ENCODE assay signal across 14 cellular contexts in genomic region chr17:27975146-27976011, GRCh38.
DNase-seq lines count a peak whose midpoint lies in the region; ATAC-seq and TF ChIP-seq lines count a peak whose summit lies in the region.
"Had no signal": no experiment of that assay in that cellular context is flagged by ENCODE, and none has a peak within 500 bp of the region (broad histone marks: within the 10 kb centered on the region; RNA-seq: fewer than 3 reads in every experiment).

No MANE protein-coding gene starts in this region.

- no peak overlapping the region for H3K23ac ChIP-seq in IMR-90 (ENCODE audit: low read depth, low read length)

- H3K4me2 ChIP-seq in IMR-90 (ENCODE audit: low read depth, low read length) (no peak overlapping the region), SK-N-SH (no peak overlapping the region; the same call in 1 of the 2 replicates)

- H2BK20ac ChIP-seq in IMR-90 (ENCODE audit: low read depth, low read length): no peak overlapping the region

- ATAC-seq in IMR-90 (ENCODE audit: low read depth) (peak; percentile 35), HG03025 (IDR thresholded peaks at IDR 0.05; ENCODE audit: low FRiP score, unreplicated experiment) (no peak), HG02642 (IDR thresholded peaks at IDR 0.05; ENCODE audit: poor library complexity, unreplicated experiment) (no peak)

- no peak overlapping the region for H4K5ac ChIP-seq in IMR-90 (ENCODE audit: low read depth, low read length)

- no peak overlapping the region for H3K56ac ChIP-seq in IMR-90 (ENCODE audit: extremely low read depth, insufficient read depth, low read length)

- H4K91ac ChIP-seq in IMR-90 (ENCODE audit: insufficient read depth, low read depth, low read length): no peak overlapping the region

- H3K9ac ChIP-seq in IMR-90 (ENCODE audit: low read depth, low read length): no peak overlapping the region
- H3K9ac ChIP-seq in SK-N-SH: no peak overlapping the region

- no peak overlapping the region for H2BK120ac ChIP-seq in IMR-90 (ENCODE audit: low read depth, low read length)

- TF ChIP-seq RAD21 in IMR-90 (IDR thresholded peaks at IDR 0.05; ENCODE audit: low read length) (no peak), SK-N-SH (IDR thresholded peaks at IDR 0.05; ENCODE audit: low read length) (no peak)

- no peaks in the 10 kb centered on the region for H3K9me2 ChIP-seq in SK-N-SH

- no peak for TF ChIP-seq CTCF in IMR-90 (conservative IDR thresholded peaks at IDR 0.05; ENCODE audit: low read depth, low read length)
- no peak for TF ChIP-seq CTCF in SK-N-SH (IDR thresholded peaks at IDR 0.05)
- TF ChIP-seq CTCF in glutamatergic neuron (IDR thresholded peaks at IDR 0.05; ENCODE audit: partially characterized antibody, unreplicated experiment): no peak

- H4K20me1 ChIP-seq in IMR-90 (ENCODE audit: insufficient read depth, low read length) (no peaks in the 10 kb centered on the region), SK-N-SH (ENCODE audit: insufficient read depth) (no peaks in the 10 kb centered on the region)

- H3K4me3 Mint-ChIP-seq in glutamatergic neuron (ENCODE audit: unreplicated experiment): no peak overlapping the region
- H3K4me3 Mint-ChIP-seq: activated naive CD4-positive, alpha-beta T cell treated with anti-CD3 and anti-CD28 coated beads, Interleukin-2, amount 50 U/mL, for 24 hours; B cell; nephron progenitor cell had no signal

- H3K27ac Mint-ChIP-seq in glutamatergic neuron (ENCODE audit: unreplicated experiment): no peak overlapping the region
- H3K27ac Mint-ChIP-seq: activated naive CD4-positive, alpha-beta T cell treated with anti-CD3 and anti-CD28 coated beads, Interleukin-2, amount 50 U/mL, for 24 hours; B cell; nephron progenitor cell had no signal

- peaks cover 1% of the 10 kb centered on the region; the same call in 1 of the 2 replicates for H3K27me3 ChIP-seq in IMR-90 (ENCODE audit: control insufficient read depth, insufficient read depth, low read length)
- no peaks in the 10 kb centered on the region for H3K27me3 ChIP-seq in SK-N-SH (ENCODE audit: insufficient read depth)
- H3K27me3 ChIP-seq: colonic mucosa had no signal

- H3K9me3 Mint-ChIP-seq in glutamatergic neuron (ENCODE audit: unreplicated experiment): peaks cover under 1% of the 10 kb centered on the region
- H3K9me3 Mint-ChIP-seq: activated naive CD4-positive, alpha-beta T cell treated with anti-CD3 and anti-CD28 coated beads, Interleukin-2, amount 50 U/mL, for 24 hours; nephron progenitor cell had no signal

- H3K4me1 ChIP-seq in IMR-90 (ENCODE audit: control insufficient read depth, insufficient read depth, low read length) (no peaks in the 10 kb centered on the region), SK-N-SH (ENCODE audit: control insufficient read depth in 1 of 2, insufficient read depth in 2 of 2, low read depth in 1 of 2, low read length in 1 of 2) (no peaks in the 10 kb centered on the region)
- H3K4me1 ChIP-seq: colonic mucosa had no signal

- no peak for TF ChIP-seq POLR2A in IMR-90 (IDR thresholded peaks at IDR 0.05; ENCODE audit: low read depth, low read length)

- H3K27ac ChIP-seq in IMR-90 (ENCODE audit: insufficient read depth, low read length) (no peak overlapping the region), SK-N-SH (ENCODE audit: low read depth in 2 of 2, low read length in 1 of 2) (peak overlapping the region in 1 of 2 experiments; percentile 12; a peak in 1 of 4 replicates)
- H3K27ac ChIP-seq: colonic mucosa had no signal

- H2AFZ ChIP-seq in IMR-90 (replicated peaks; ENCODE audit: low read length, poor library complexity) (no peak overlapping the region), SK-N-SH (ENCODE audit: low read depth) (no peak overlapping the region; the same call in 1 of the 2 replicates)

- H2AK9ac ChIP-seq in IMR-90 (replicated peaks; ENCODE audit: low read depth, low read length, poor library complexity): no peak overlapping the region

- no peaks in the 10 kb centered on the region for H3K79me2 ChIP-seq in SK-N-SH (ENCODE audit: insufficient read depth)

- 0 out of 2 replicates have a peak, but pooled peaks cover 3% of the 10 kb centered on the region for H3K9me1 ChIP-seq in IMR-90 (ENCODE audit: insufficient read depth, low read length)

- H3K36me3 Mint-ChIP-seq in glutamatergic neuron (ENCODE audit: unreplicated experiment): no peaks in the 10 kb centered on the region
- H3K36me3 Mint-ChIP-seq: activated naive CD4-positive, alpha-beta T cell treated with anti-CD3 and anti-CD28 coated beads, Interleukin-2, amount 50 U/mL, for 24 hours had no signal

- H2BK5ac ChIP-seq in IMR-90 (ENCODE audit: low read depth, low read length, poor library complexity, severe bottlenecking): no peak overlapping the region

- CTCF ChIA-PET in IMR-90 (lab: Yijun Ruan, JAX): interaction anchor here (1.0 kb wide), 1 partner anchor 16 kb away, joined by 3 read pairs; no protein-coding TSS in a partner anchor
- CTCF ChIA-PET in SK-N-SH (lab: Yijun Ruan, JAX): interaction anchor here (1.1 kb wide), 1 partner anchor 82 kb away, joined by 3 read pairs; the partner anchor contains the start of gene LYRM9

- H3K79me1 ChIP-seq in IMR-90 (ENCODE audit: low read depth in 1 of 2, low read length in 2 of 2): no peaks in the 10 kb centered on the region

- H3K4me1 Mint-ChIP-seq in glutamatergic neuron (ENCODE audit: low read depth, unreplicated experiment): peaks cover under 1% of the 10 kb centered on the region
- H3K4me1 Mint-ChIP-seq: activated naive CD4-positive, alpha-beta T cell treated with anti-CD3 and anti-CD28 coated beads, Interleukin-2, amount 50 U/mL, for 24 hours; B cell; nephron progenitor cell had no signal

- no peak overlapping the region for H3K4me3 ChIP-seq in IMR-90 (ENCODE audit: insufficient read depth, low read depth, low read length)
- H3K4me3 ChIP-seq in SK-N-SH (ENCODE audit: low read depth in 2 of 2, low read length in 1 of 2): no peak overlapping the region
- H3K4me3 ChIP-seq: colonic mucosa had no signal

- H2BK15ac ChIP-seq in IMR-90 (ENCODE audit: low read depth, low read length): no peak overlapping the region

- no TSS peak for BruUV-seq in IMR-90 (replicated peaks; lab: Mats Ljungman, UMichigan)

- intact Hi-C loops in IMR-90 (cut with micrococcal nuclease): no loop called here

- H3K14ac ChIP-seq in IMR-90 (replicated peaks; ENCODE audit: low read depth, low read length): no peak overlapping the region

- H3K27me3 Mint-ChIP-seq in glutamatergic neuron (ENCODE audit: unreplicated experiment): no peaks in the 10 kb centered on the region

- POLR2A ChIA-PET in IMR-90 (lab: Charles Lee; ENCODE audit: unreplicated experiment) (no interaction called here), SK-N-SH (lab: Yijun Ruan, JAX) (no interaction called here)

- H3K4ac ChIP-seq in IMR-90 (ENCODE audit: low read depth, low read length): no peak overlapping the region

- no peak overlapping the region for H3K18ac ChIP-seq in IMR-90 (ENCODE audit: low read depth, low read length)

- H3K36me3 ChIP-seq in IMR-90 (ENCODE audit: control insufficient read depth, insufficient read depth, low read length) (no peaks in the 10 kb centered on the region), SK-N-SH (replicated peaks in 1 of 2; ENCODE audit: control insufficient read depth in 1 of 2, insufficient read depth in 2 of 2, low read length in 1 of 2) (no peaks in the 10 kb centered on the region)
- H3K36me3 ChIP-seq: colonic mucosa had no signal

- H3K9me3 ChIP-seq in IMR-90 (ENCODE audit: control insufficient read depth, insufficient read depth, low read length) (no peaks in the 10 kb centered on the region), SK-N-SH (no peaks in the 10 kb centered on the region)
- H3K9me3 ChIP-seq: colonic mucosa had no signal

- WGBS in IMR-90 (ENCODE audit: extremely low coverage in 2 of 2, insufficient read length in 1 of 2), 2 experiments: 53% methylated on average over 2 of the region's 6 CpGs; no CpG with 5 or more reads in 1 of the 2 experiments
- 56% methylated on average over 6 of the region's 6 CpGs for WGBS in SK-N-SH (ENCODE audit: low lambda C conversion rate)

- no peak overlapping the region for H2AK5ac ChIP-seq in IMR-90 (ENCODE audit: low read depth, low read length)

- dilution Hi-C loops in IMR-90 (cut with HindIII; ENCODE audit: low sequenced_read_pairs, unreplicated experiment): no loop called here

- in situ Hi-C loops in IMR-90 (cut with MboI; ENCODE audit: low sequenced_read_pairs): no loop called here

- H4K8ac ChIP-seq in IMR-90 (ENCODE audit: low read depth in 2 of 2, low read length in 2 of 2): no peak overlapping the region

- H3F3A ChIP-seq in SK-N-SH (replicated peaks; ENCODE audit: insufficient read depth): peaks cover 7% of the 10 kb centered on the region

- DNase-seq in DMS 273 (lab: John Stamatoyannopoulos, UW; ENCODE audit: unreplicated experiment) (peak; percentile 93), IMR-90 (peak; percentile 51), SK-N-SH (no peak), hepatic stellate cell (ENCODE audit: low spot score) (peak; percentile 37), glutamatergic neuron (no peak)
- DNase-seq in stimulated activated CD4-positive, alpha-beta T cell treated with anti-CD3 and anti-CD28 coated beads, Interleukin-4, amount 100 ng/mL, for 4 hours: no peak
- DNase-seq: colonic mucosa; nephron progenitor cell; stimulated activated CD8-positive, alpha-beta memory T cell treated with anti-CD3 and anti-CD28 coated beads, Interleukin-4, amount 100 ng/mL, for 48 hours; T1000 had no signal

- no peak for TF ChIP-seq EP300 in SK-N-SH (IDR thresholded peaks at IDR 0.05; ENCODE audit: borderline replicate concordance in 1 of 2, low read depth in 1 of 2, low read length in 1 of 2)

TF ChIP-seq in IMR-90, 13 proteins besides CTCF, POLR2A, EP300 and RAD21:
- TF ChIP-seq USF2 (IDR thresholded peaks at IDR 0.05; ENCODE audit: low read depth, low read length) (peak; percentile 70), CEBPB (IDR thresholded peaks at IDR 0.05; ENCODE audit: low read depth, low read length) (no peak)

TF ChIP-seq in SK-N-SH, 30 proteins besides CTCF, POLR2A, EP300 and RAD21 (continues in another document):
- TF ChIP-seq MEF2A (IDR thresholded peaks at IDR 0.05; ENCODE audit: borderline replicate concordance, low read depth) (no peak), FOXM1 (IDR thresholded peaks at IDR 0.05; ENCODE audit: low read depth) (no peak), RCOR1 (IDR thresholded peaks at IDR 0.05; ENCODE audit: low read length) (no peak)
- TF ChIP-seq, protein P1, sequence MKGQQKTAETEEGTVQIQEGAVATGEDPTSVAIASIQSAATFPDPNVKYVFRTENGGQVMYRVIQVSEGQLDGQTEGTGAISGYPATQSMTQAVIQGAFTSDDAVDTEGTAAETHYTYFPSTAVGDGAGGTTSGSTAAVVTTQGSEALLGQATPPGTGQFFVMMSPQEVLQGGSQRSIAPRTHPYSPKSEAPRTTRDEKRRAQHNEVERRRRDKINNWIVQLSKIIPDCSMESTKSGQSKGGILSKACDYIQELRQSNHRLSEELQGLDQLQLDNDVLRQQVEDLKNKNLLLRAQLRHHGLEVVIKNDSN (IDR thresholded peaks at IDR 0.05; ENCODE audit: borderline replicate concordance, low read depth): peak; percentile 65; the same call in 1 of the 2 replicates

Comparison
In these comparisons a context has a peak if more than half of its experiments do, and no peak if none do; other contexts are left out.
1. DNase-seq: peak in DMS 273 (single experiment), IMR-90 (single experiment) and hepatic stellate cell (single experiment); none in SK-N-SH (single experiment), stimulated activated CD4-positive, alpha-beta T cell treated with anti-CD3 and anti-CD28 coated beads, Interleukin-4, amount 100 ng/mL, for 4 hours (0 of 2) and glutamatergic neuron (single experiment).